In the genomic region with DNA sequence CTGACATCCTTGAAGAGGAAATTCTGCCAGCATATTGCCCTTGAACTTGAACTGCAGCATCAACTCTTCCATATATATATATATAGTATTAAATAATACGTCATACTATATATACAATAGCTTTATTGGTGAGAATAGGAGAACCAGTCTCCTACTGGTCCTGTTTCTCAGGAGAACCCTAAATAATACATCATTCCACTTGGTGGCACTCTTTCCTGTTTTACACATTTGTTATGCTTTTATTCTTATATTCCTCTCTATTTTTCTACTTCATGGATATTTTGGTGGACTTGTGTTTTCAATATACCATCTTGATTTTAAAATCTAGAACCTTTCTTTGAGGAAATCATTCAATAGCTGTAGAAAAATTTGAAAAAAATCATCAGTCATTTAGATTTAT, we compare ENCODE assay signal across 10 cellular contexts.
DNase-seq lines count a peak whose midpoint lies in the region; TF ChIP-seq lines count a peak whose summit lies in the region.
"Had no signal": no experiment of that assay in that cellular context is flagged by ENCODE, and none has a peak within 500 bp of the region (broad histone marks: within the 10 kb centered on the region; RNA-seq: fewer than 3 reads in every experiment).

No MANE protein-coding gene starts in this region.

- H3K4me3 ChIP-seq in AG09309 (ENCODE audit: control insufficient read depth, low read depth, low read length): no peak overlapping the region

- no peaks in the 10 kb centered on the region for H3K4me1 Mint-ChIP-seq in HFFc6 (ENCODE audit: low read depth)
- H3K4me1 Mint-ChIP-seq in activated CD4-positive, alpha-beta T cell treated with anti-CD3 and anti-CD28 coated beads, Interleukin-2, amount 10 ng/mL, durations not matched to agents 24 days and 14 days: no peaks in the 10 kb centered on the region

- intact Hi-C loops in activated CD4-positive, alpha-beta T cell treated with anti-CD3 and anti-CD28 coated beads, Interleukin-2, amount 10 ng/mL, durations not matched to agents 24 days and 14 days (cut with micrococcal nuclease): no loop called here

- no peak overlapping the region for H3K4me3 Mint-ChIP-seq in HFFc6
- no peak overlapping the region for H3K4me3 Mint-ChIP-seq in activated CD4-positive, alpha-beta T cell treated with anti-CD3 and anti-CD28 coated beads, Interleukin-2, amount 10 ng/mL, durations not matched to agents 24 days and 14 days
- H3K4me3 Mint-ChIP-seq: CD8-positive, alpha-beta T cell had no signal

- H3K9me3 Mint-ChIP-seq in HFFc6: peaks cover 18% of the 10 kb centered on the region
- H3K9me3 Mint-ChIP-seq in activated CD4-positive, alpha-beta T cell treated with anti-CD3 and anti-CD28 coated beads, Interleukin-2, amount 10 ng/mL, durations not matched to agents 24 days and 14 days: peaks cover 5% of the 10 kb centered on the region

- H3K27ac Mint-ChIP-seq in HFFc6: no peak overlapping the region
- no peak overlapping the region for H3K27ac Mint-ChIP-seq in activated CD4-positive, alpha-beta T cell treated with anti-CD3 and anti-CD28 coated beads, Interleukin-2, amount 10 ng/mL, durations not matched to agents 24 days and 14 days
- H3K27ac Mint-ChIP-seq: CD8-positive, alpha-beta T cell had no signal

- H3K27me3 Mint-ChIP-seq in HFFc6 (ENCODE audit: insufficient read depth): peaks cover 3% of the 10 kb centered on the region; the same call in 1 of the 2 replicates
- H3K27me3 Mint-ChIP-seq in activated CD4-positive, alpha-beta T cell treated with anti-CD3 and anti-CD28 coated beads, Interleukin-2, amount 10 ng/mL, durations not matched to agents 24 days and 14 days: no peaks in the 10 kb centered on the region

- peak; percentile 31 for TF ChIP-seq CTCF in AG09309 (IDR thresholded peaks at IDR 0.05; ENCODE audit: control insufficient read depth, insufficient read depth, low read depth, low read length, missing control alignments)
- TF ChIP-seq CTCF in HFFc6 (IDR thresholded peaks at IDR 0.05): peak; percentile 53; the same call in 1 of the 2 replicates

- DNase-seq in AG09309 (ENCODE audit: low read depth): no peak
- DNase-seq in HFFc6: no peak
- peak; percentile 9 for DNase-seq in astrocyte of the hippocampus (ENCODE audit: low read depth, low spot score)
- DNase-seq in left kidney (ENCODE audit: low read depth, low spot score): peak; percentile 21
- DNase-seq in activated CD4-positive, alpha-beta T cell treated with anti-CD3 and anti-CD28 coated beads, Interleukin-2, amount 10 ng/mL, durations not matched to agents 24 days and 14 days: no peak
- DNase-seq in superior temporal gyrus (ENCODE audit: extremely low spot score): no peak
- no peak for DNase-seq in dermis blood vessel endothelial cell
- no peak for DNase-seq in putamen (ENCODE audit: low spot score)
- DNase-seq: activated CD8-positive, alpha-beta memory T cell treated with anti-CD3 and anti-CD28 coated beads, Interleukin-2, amount 50 U/mL, for 48 hours; CD8-positive, alpha-beta T cell had no signal

- H3K36me3 Mint-ChIP-seq in HFFc6 (ENCODE audit: low read depth): no peaks in the 10 kb centered on the region
- H3K36me3 Mint-ChIP-seq in activated CD4-positive, alpha-beta T cell treated with anti-CD3 and anti-CD28 coated beads, Interleukin-2, amount 10 ng/mL, durations not matched to agents 24 days and 14 days (ENCODE audit: low read depth): no peaks in the 10 kb centered on the region
- H3K36me3 Mint-ChIP-seq: CD8-positive, alpha-beta T cell had no signal

Comparison
In these comparisons a context has a peak if more than half of its experiments do, and no peak if none do; other contexts are left out.
1. DNase-seq: peak in astrocyte of the hippocampus (single experiment) and left kidney (single experiment); none in AG09309 (single experiment), HFFc6 (single experiment), activated CD4-positive, alpha-beta T cell treated with anti-CD3 and anti-CD28 coated beads, Interleukin-2, amount 10 ng/mL, durations not matched to agents 24 days and 14 days (single experiment), superior temporal gyrus (single experiment), dermis blood vessel endothelial cell (single experiment) and putamen (single experiment).